8 cellular contexts compared by ENCODE assay signal in genomic region chr9:70910598-70910997, GRCh38.
"Had no signal": no experiment of that assay in that cellular context is flagged by ENCODE, and none has a peak within 500 bp of the region (broad histone marks: within the 10 kb centered on the region; RNA-seq: fewer than 3 reads in every experiment).

No MANE protein-coding gene starts in this region.

- DNase-seq: GM23248, GOT3, H7, HFFc6 had no signal

- H3K36me3 ChIP-seq: HAP-1 had no signal

- H3K27ac ChIP-seq: GM23248, HL-60 had no signal

- FAIRE-seq: HepG2 had no signal

- H3K4me1 ChIP-seq: HAP-1 had no signal

- H3K4me3 ChIP-seq: GM23248, HAP-1 had no signal

- H3K9me3 ChIP-seq: HAP-1 had no signal

- ATAC-seq: HCT116, HepG2 had no signal
